In the genomic region with DNA sequence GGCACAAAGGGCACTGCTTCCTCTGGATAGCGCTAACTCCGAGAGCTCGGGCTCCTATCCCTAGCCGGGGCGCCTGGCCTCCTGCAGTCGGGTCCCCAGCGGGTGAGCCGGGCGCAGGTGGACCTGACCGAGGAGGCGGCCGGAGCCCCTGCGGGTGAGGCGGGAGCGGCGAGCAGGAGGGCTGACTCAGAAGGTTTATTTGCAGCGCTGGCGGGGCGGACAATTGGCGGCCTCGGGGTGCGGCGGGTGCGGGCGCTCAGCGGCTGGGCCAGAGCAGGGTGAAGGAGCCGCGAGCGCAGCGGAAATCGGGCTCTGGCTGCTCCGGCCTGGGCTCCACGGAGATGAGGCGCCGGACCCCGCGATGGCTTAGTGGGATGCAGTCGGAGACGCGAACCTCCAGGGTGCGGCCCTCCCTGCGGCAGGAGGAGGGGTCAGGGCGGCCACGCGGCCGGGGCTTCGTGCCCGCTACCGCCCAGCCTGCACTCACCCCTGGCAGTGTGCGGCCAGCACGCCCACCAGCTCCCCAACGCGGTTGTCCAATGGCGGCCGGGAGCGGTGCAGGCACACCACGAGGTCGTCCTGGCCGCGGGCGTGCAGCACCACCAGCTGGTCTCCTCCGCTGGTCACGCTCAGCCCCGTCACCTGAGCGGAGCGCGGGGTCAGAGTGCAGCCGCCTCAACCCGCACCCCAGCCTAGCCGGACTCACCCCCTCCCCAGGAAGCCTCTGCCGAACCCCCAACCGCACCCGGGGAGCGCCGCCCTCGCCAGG, we compare ENCODE assay signal across 10 cellular contexts. TPM values are rescaled to one million over a fixed set of nuclear protein-coding genes. Genes with fewer than 3 reads are reported as not detected.
DNase-seq lines count a peak whose midpoint lies in the region; ATAC-seq and TF ChIP-seq lines count a peak whose summit lies in the region.
"Had no signal": no experiment of that assay in that cellular context is flagged by ENCODE, and none has a peak within 500 bp of the region (broad histone marks: within the 10 kb centered on the region; RNA-seq: fewer than 3 reads in every experiment).

No MANE protein-coding gene starts in this region.

- ATAC-seq in T-helper 17 cell (no peak), psoas muscle (peak; percentile 74 to 88 (median 80))
- ATAC-seq: PC-3 had no signal

- 10 to 16% (median 11%) methylated on average over 38 to 76 of the region's 76 CpGs for WGBS in psoas muscle, 3 donors

- H3K9me3 Mint-ChIP-seq in immature natural killer cell = no peaks in the 10 kb centered on the region
- H3K9me3 Mint-ChIP-seq: dendritic cell treated with granulocyte-macrophage colony-stimulating factor and Interleukin-4, amounts not matched to agents 40 ng/mL and 50 ng/mL, for 4 days had no signal

- H3K4me3 ChIP-seq in cardiac muscle cell = peak overlapping the region; percentile 14
- H3K4me3 ChIP-seq in psoas muscle = peak overlapping the region; percentile 68

- H3K9me3 ChIP-seq in T-helper 17 cell (ENCODE audit: control insufficient read depth, low read length, poor library complexity, severe bottlenecking) = no peaks in the 10 kb centered on the region
- H3K9me3 ChIP-seq in cardiac muscle cell (ENCODE audit: low read depth) = no peaks in the 10 kb centered on the region
- no peaks in the 10 kb centered on the region for H3K9me3 ChIP-seq in psoas muscle

- DNase-seq in Daoy (ENCODE audit: low read depth) = peak; percentile 73
- DNase-seq in T-helper 17 cell = no peak
- DNase-seq in cardiac muscle cell (ENCODE audit: low read depth in 1 of 2, low spot score in 1 of 2) = peak; percentile 41 to 48
- peak in 1 of 2 donors; percentile 47 for DNase-seq in psoas muscle
- no peak for DNase-seq in immature natural killer cell
- no peak for DNase-seq in HK-2 (ENCODE audit: unreplicated experiment)
- no peak for DNase-seq in NCI-H2227 treated with DMSO at 0.1 percent for 48 hours (lab: John Stamatoyannopoulos, UW)
- DNase-seq in MV-4-11 (lab: John Stamatoyannopoulos, UW) = no peak
- DNase-seq: PC-3 had no signal

- H3K4me3 Mint-ChIP-seq in T-helper 17 cell (peak overlapping the region; percentile 45), immature natural killer cell (no peak overlapping the region)
- H3K4me3 Mint-ChIP-seq: dendritic cell treated with granulocyte-macrophage colony-stimulating factor and Interleukin-4, amounts not matched to agents 40 ng/mL and 50 ng/mL, for 4 days had no signal

- H3K27me3 ChIP-seq in cardiac muscle cell (peaks cover 43% of the 10 kb centered on the region), psoas muscle (ENCODE audit: insufficient read depth in 3 of 3, low read length in 2 of 3) (peaks cover 0 to 13% (median 0%) of the 10 kb centered on the region in 3 donors)

- intact Hi-C loops in psoas muscle (cut with DNase I) = no loop called here

- H3K27ac Mint-ChIP-seq in T-helper 17 cell (peak overlapping the region; percentile 66), immature natural killer cell (peak overlapping the region in 1 of 6 donors; percentile 32)
- H3K27ac Mint-ChIP-seq: dendritic cell treated with granulocyte-macrophage colony-stimulating factor and Interleukin-4, amounts not matched to agents 40 ng/mL and 50 ng/mL, for 4 days had no signal

- no peaks in the 10 kb centered on the region for H3K4me1 ChIP-seq in cardiac muscle cell (ENCODE audit: low read depth)
- H3K4me1 ChIP-seq in psoas muscle = peaks cover 8% of the 10 kb centered on the region

- no peaks in the 10 kb centered on the region for H3K27me3 Mint-ChIP-seq in T-helper 17 cell
- peaks cover 4 to 7% (median 6%) of the 10 kb centered on the region in 3 donors for H3K27me3 Mint-ChIP-seq in immature natural killer cell (ENCODE audit: low read depth in 3 of 3)

- H3K36me3 Mint-ChIP-seq in T-helper 17 cell (ENCODE audit: low read depth) (no peaks in the 10 kb centered on the region), immature natural killer cell (no peaks in the 10 kb centered on the region)

- H3K36me3 ChIP-seq in cardiac muscle cell = no peaks in the 10 kb centered on the region
- no peaks in the 10 kb centered on the region for H3K36me3 ChIP-seq in psoas muscle (ENCODE audit: insufficient read depth in 1 of 2, low read depth in 1 of 2)

- TF ChIP-seq CTCF in cardiac muscle cell (IDR thresholded peaks at IDR 0.05; ENCODE audit: low read depth, low read length) (no peak), psoas muscle (IDR thresholded peaks at IDR 0.05) (no peak)

- H3K4me1 Mint-ChIP-seq in T-helper 17 cell (peaks cover 27% of the 10 kb centered on the region), immature natural killer cell (peaks cover 19 to 24% of the 10 kb centered on the region in 2 donors)

- H3K27ac ChIP-seq in cardiac muscle cell (no peak overlapping the region), psoas muscle (no peak overlapping the region)

RNA-seq across cellular contexts. Expression of a gene that starts 16.1 kb away (rescaled TPM):
- total RNA-seq in Daoy (2014; rRNA removed; shearing (Covaris generic)) = 0.06 and 0.34 TPM in 2 replicates
- 100 to 1,000 TPM; 245 to 291 TPM for total RNA-seq in T-helper 17 cell
- 0.21 and 0.25 TPM in 2 replicates for total RNA-seq in cardiac muscle cell
- polyA plus RNA-seq in cardiac muscle cell = 0.20 and 0.78 TPM in 2 replicates
- 1 to 10 TPM in 2 of 4 donors, under 1 TPM in 2; 0.41 to 1.9 (median 0.96) TPM for total RNA-seq in psoas muscle
- polyA plus RNA-seq in psoas muscle = under 1 TPM; 0.11 to 0.30 (median 0.29) TPM
- 100 to 1,000 TPM; 139 to 261 (median 139) TPM for polyA plus RNA-seq in immature natural killer cell

RNA-seq across cellular contexts. Expression of a gene that starts 37.3 kb away (rescaled TPM):
- total RNA-seq in Daoy (2014; rRNA removed; shearing (Covaris generic)) = 67.6 and 68.8 TPM in 2 replicates
- total RNA-seq in T-helper 17 cell (10 to 100 TPM; 77.4 to 83.0 TPM), cardiac muscle cell (38.3 and 44.9 TPM in 2 replicates), psoas muscle (10 to 100 TPM; 33.3 to 49.9 (median 42.2) TPM)
- polyA plus RNA-seq in cardiac muscle cell (59.2 and 65.7 TPM in 2 replicates), psoas muscle (100 to 1,000 TPM in 1 of 3 donors, 10 to 100 TPM in 2; 57.6 to 110 (median 76.5) TPM), immature natural killer cell (100 to 1,000 TPM in 2 of 3 donors, 10 to 100 TPM in 1; 60.4 to 120 (median 103) TPM)

Comparison
In these comparisons a context has a peak if more than half of its experiments do, and no peak if none do; other contexts are left out.
1. DNase-seq: peak in Daoy (single experiment) and cardiac muscle cell (2 of 2); none in T-helper 17 cell (0 of 3), immature natural killer cell (0 of 3), HK-2 (single experiment), NCI-H2227 treated with DMSO at 0.1 percent for 48 hours (single experiment) and MV-4-11 (single experiment).
2. RNA of a gene that starts 16.1 kb away (total RNA-seq): 245 to 291 TPM in T-helper 17 cell; 0.41 to 1.9 TPM in psoas muscle, 0.06 to 0.34 TPM in Daoy and 0.21 to 0.25 TPM in cardiac muscle cell; every median in the first group is over 10 times any median in the second.